ENCODE assay signal across 2 cellular contexts in genomic region chr20:9573598-9573997, GRCh38.
TF ChIP-seq lines count a peak whose summit lies in the region.

No MANE protein-coding gene starts in this region.

TF ChIP-seq in SK-N-SH, 30 proteins besides CTCF, POLR2A, EP300 and RAD21:
- TF ChIP-seq GABPA (IDR thresholded peaks at IDR 0.05; ENCODE audit: low read depth) (no peak), TEAD4 (IDR thresholded peaks at IDR 0.05; ENCODE audit: borderline replicate concordance, insufficient read depth) (no peak), SIN3A (IDR thresholded peaks at IDR 0.05; ENCODE audit: borderline replicate concordance, low read depth, low read length) (no peak), MAX (IDR thresholded peaks at IDR 0.05; ENCODE audit: low read depth) (no peak), MEF2A (IDR thresholded peaks at IDR 0.05; ENCODE audit: borderline replicate concordance, low read depth) (no peak), ZBTB33 (IDR thresholded peaks at IDR 0.05; ENCODE audit: borderline replicate concordance, low read depth) (no peak), RFX5 (IDR thresholded peaks at IDR 0.05; ENCODE audit: low read length) (no peak), USF2 (IDR thresholded peaks at IDR 0.05; ENCODE audit: borderline replicate concordance, low read depth, low read length) (no peak), SMC3 (IDR thresholded peaks at IDR 0.05; ENCODE audit: low read depth, low read length) (no peak), FOXM1 (IDR thresholded peaks at IDR 0.05; ENCODE audit: low read depth) (no peak), MXI1 (IDR thresholded peaks at IDR 0.05; ENCODE audit: low read depth, low read length) (no peak), GATA2 (CRISPR knock-in tag; IDR thresholded peaks at IDR 0.05) (no peak)

TF ChIP-seq in SK-N-SH treated with all-trans-retinoic acid at 6 μM for 48 hours, 23 proteins besides CTCF, POLR2A, EP300 and RAD21:
- no peak for TF ChIP-seq CREB5 (CRISPR knock-in tag; IDR thresholded peaks at IDR 0.05; ENCODE audit: low read depth)
- no peak for TF ChIP-seq RARB (CRISPR knock-in tag; IDR thresholded peaks at IDR 0.05)
- no peak for TF ChIP-seq CSDC2 (CRISPR knock-in tag; IDR thresholded peaks at IDR 0.05)
- no peak for TF ChIP-seq CSRNP3 (CRISPR knock-in tag; IDR thresholded peaks at IDR 0.05)
- no peak for TF ChIP-seq TSHZ2 (CRISPR knock-in tag; IDR thresholded peaks at IDR 0.05)
- no peak for TF ChIP-seq ZNF70 (CRISPR knock-in tag; IDR thresholded peaks at IDR 0.05)
- no peak for TF ChIP-seq ESRRG (CRISPR knock-in tag; IDR thresholded peaks at IDR 0.05)
- no peak for TF ChIP-seq ZNF8 (CRISPR knock-in tag; IDR thresholded peaks at IDR 0.05)
- no peak for TF ChIP-seq OSR1 (CRISPR knock-in tag; IDR thresholded peaks at IDR 0.05)
- no peak for TF ChIP-seq SNAI2 (CRISPR knock-in tag; IDR thresholded peaks at IDR 0.05)
- TF ChIP-seq PPARA (CRISPR knock-in tag; IDR thresholded peaks at IDR 0.05; ENCODE audit: borderline replicate concordance), result no peak
- TF ChIP-seq ZFP30 (CRISPR knock-in tag; IDR thresholded peaks at IDR 0.05), result no peak
- no peak for TF ChIP-seq BACH2 (CRISPR knock-in tag; IDR thresholded peaks at IDR 0.05; ENCODE audit: borderline replicate concordance)
- TF ChIP-seq ZC3H10 (CRISPR knock-in tag; IDR thresholded peaks at IDR 0.05), result no peak
- no peak for TF ChIP-seq ARNTL (CRISPR knock-in tag; IDR thresholded peaks at IDR 0.05; ENCODE audit: borderline replicate concordance, low read depth)
